17 cellular contexts compared by ENCODE assay signal in genomic region chr12:104716183-104716571, GRCh38.
A peak's percentile ranks its signal among the peaks of the same experiment; 100 is the strongest.
DNase-seq lines count a peak whose midpoint lies in the region; ATAC-seq and TF ChIP-seq lines count a peak whose summit lies in the region.
"Had no signal": no experiment of that assay in that cellular context is flagged by ENCODE, and none has a peak within 500 bp of the region (broad histone marks: within the 10 kb centered on the region; RNA-seq: fewer than 3 reads in every experiment).

No MANE protein-coding gene starts in this region.

- H3K36me3 ChIP-seq in Loucy (ENCODE audit: insufficient read depth, low read length) (peaks cover 63% of the 10 kb centered on the region; the same call in 1 of the 2 replicates), mucosa of descending colon (ENCODE audit: low read depth) (no peaks in the 10 kb centered on the region)

- H3K9me3 Mint-ChIP-seq in natural killer cell treated with Interleukin-12 subunit alpha and Interleukin-12 subunit beta and Interleukin-15 and Interleukin-18, amount 100 ng/mL, for 72 hours, result no peaks in the 10 kb centered on the region
- H3K9me3 Mint-ChIP-seq in natural killer cell (no peaks in the 10 kb centered on the region), immature natural killer cell (no peaks in the 10 kb centered on the region)

- H3K4me3 Mint-ChIP-seq in natural killer cell treated with Interleukin-12 subunit alpha and Interleukin-12 subunit beta and Interleukin-15 and Interleukin-18, amount 100 ng/mL, for 72 hours, result no peak overlapping the region
- H3K4me3 Mint-ChIP-seq in natural killer cell (no peak overlapping the region), immature natural killer cell (no peak overlapping the region)

- peaks cover 33 to 60% of the 10 kb centered on the region in 2 donors for H3K4me1 Mint-ChIP-seq in natural killer cell treated with Interleukin-12 subunit alpha and Interleukin-12 subunit beta and Interleukin-15 and Interleukin-18, amount 100 ng/mL, for 72 hours (ENCODE audit: low read depth in 2 of 2)
- H3K4me1 Mint-ChIP-seq in natural killer cell, result peaks cover 40 to 73% of the 10 kb centered on the region in 2 donors
- peaks cover 54 to 83% of the 10 kb centered on the region in 2 donors for H3K4me1 Mint-ChIP-seq in immature natural killer cell

- TF ChIP-seq CTCF in natural killer cell (IDR thresholded peaks at IDR 0.05) (no peak), Loucy (conservative IDR thresholded peaks at IDR 0.05; ENCODE audit: low read length) (no peak), mucosa of descending colon (IDR thresholded peaks at IDR 0.05) (no peak)

- H3K27me3 ChIP-seq in Loucy (ENCODE audit: insufficient read depth, low read length, poor library complexity, severe bottlenecking), result no peaks in the 10 kb centered on the region

- peaks cover under 1% of the 10 kb centered on the region for H3K36me3 Mint-ChIP-seq in natural killer cell treated with Interleukin-12 subunit alpha and Interleukin-12 subunit beta and Interleukin-15 and Interleukin-18, amount 100 ng/mL, for 72 hours
- H3K36me3 Mint-ChIP-seq in natural killer cell (no peaks in the 10 kb centered on the region), immature natural killer cell (no peaks in the 10 kb centered on the region)

- peak overlapping the region; percentile 12 to 51 for H3K27ac Mint-ChIP-seq in natural killer cell treated with Interleukin-12 subunit alpha and Interleukin-12 subunit beta and Interleukin-15 and Interleukin-18, amount 100 ng/mL, for 72 hours
- H3K27ac Mint-ChIP-seq in natural killer cell (peak overlapping the region in 1 of 2 donors; percentile 53), immature natural killer cell (peak overlapping the region in 4 of 6 donors; percentile 9 to 76 (median 43))

- no peak overlapping the region for H3K4me3 ChIP-seq in Loucy (ENCODE audit: low read length, poor library complexity, severe bottlenecking)
- H3K4me3 ChIP-seq in mucosa of descending colon, result no peak overlapping the region

- no peaks in the 10 kb centered on the region for H3K27me3 Mint-ChIP-seq in natural killer cell treated with Interleukin-12 subunit alpha and Interleukin-12 subunit beta and Interleukin-15 and Interleukin-18, amount 100 ng/mL, for 72 hours
- H3K27me3 Mint-ChIP-seq in natural killer cell (ENCODE audit: low read depth in 2 of 2) (no peaks in the 10 kb centered on the region), immature natural killer cell (ENCODE audit: low read depth in 3 of 3) (peaks cover 4 to 19% (median 8%) of the 10 kb centered on the region in 3 donors)

- H3K79me2 ChIP-seq in Loucy (ENCODE audit: insufficient read depth, low read length), result peaks cover 97% of the 10 kb centered on the region

- no peak overlapping the region for H3K9ac ChIP-seq in Loucy (ENCODE audit: low read depth, low read length, poor library complexity, severe bottlenecking)
- H3K9ac ChIP-seq: SK-N-SH had no signal

- H3K9me3 ChIP-seq in Loucy (ENCODE audit: insufficient read depth, low read depth, low read length) (no peaks in the 10 kb centered on the region), mucosa of descending colon (no peaks in the 10 kb centered on the region)
- H3K9me3 ChIP-seq: SK-N-SH had no signal

- H2AFZ ChIP-seq in Loucy (ENCODE audit: low read length), result no peak overlapping the region

- H4K20me1 ChIP-seq in Loucy (ENCODE audit: insufficient read depth, low read length, poor library complexity, severe bottlenecking), result peaks cover 86% of the 10 kb centered on the region

- ATAC-seq in natural killer cell treated with Interleukin-12 subunit alpha and Interleukin-12 subunit beta and Interleukin-15 and Interleukin-18, amount 100 ng/mL, for 72 hours, result no peak
- ATAC-seq in natural killer cell (no peak), mucosa of descending colon (no peak), HG03457 (IDR thresholded peaks at IDR 0.05; ENCODE audit: unreplicated experiment) (no peak)
- ATAC-seq: Panc1 had no signal

- peak overlapping the region; percentile 52 for H3K4me2 ChIP-seq in Loucy (ENCODE audit: low read depth, low read length, poor library complexity, severe bottlenecking)
- H3K4me2 ChIP-seq: SK-N-SH had no signal

- DNase-seq in natural killer cell treated with Interleukin-12 subunit alpha and Interleukin-12 subunit beta and Interleukin-15 and Interleukin-18, amount 100 ng/mL, for 72 hours (ENCODE audit: low spot score), result no peak
- DNase-seq in natural killer cell (no peak), immature natural killer cell (no peak), mucosa of descending colon (no peak), SKM-1 (lab: John Stamatoyannopoulos, UW; ENCODE audit: unreplicated experiment) (no peak)
- no peak for DNase-seq in stimulated activated naive CD4-positive, alpha-beta T cell (lab: John Stamatoyannopoulos, UW)
- DNase-seq: AML-193, DMS53, EL, GF-D8, NCI-H187 treated with DMSO at 0.1 percent for 48 hours, SIG-M5, T-helper 1 cell had no signal

- H3K9me2 ChIP-seq in Loucy (replicated peaks; ENCODE audit: low read depth, low read length), result no peaks in the 10 kb centered on the region
- H3K9me2 ChIP-seq: SK-N-SH had no signal

- intact Hi-C loops in natural killer cell (cut with micrococcal nuclease), result no loop called here
- intact Hi-C loops in mucosa of descending colon (cut with DNase I, micrococcal nuclease), result no loop called here

- H3F3A ChIP-seq in Loucy (ENCODE audit: low read depth), result no peaks in the 10 kb centered on the region; the same call in 1 of the 2 replicates

- peaks cover 38% of the 10 kb centered on the region for H3K4me1 ChIP-seq in Loucy (ENCODE audit: insufficient read depth, low read length, poor library complexity, severe bottlenecking)
- peaks cover 5% of the 10 kb centered on the region for H3K4me1 ChIP-seq in mucosa of descending colon (ENCODE audit: low read depth)
